In the genomic region with DNA sequence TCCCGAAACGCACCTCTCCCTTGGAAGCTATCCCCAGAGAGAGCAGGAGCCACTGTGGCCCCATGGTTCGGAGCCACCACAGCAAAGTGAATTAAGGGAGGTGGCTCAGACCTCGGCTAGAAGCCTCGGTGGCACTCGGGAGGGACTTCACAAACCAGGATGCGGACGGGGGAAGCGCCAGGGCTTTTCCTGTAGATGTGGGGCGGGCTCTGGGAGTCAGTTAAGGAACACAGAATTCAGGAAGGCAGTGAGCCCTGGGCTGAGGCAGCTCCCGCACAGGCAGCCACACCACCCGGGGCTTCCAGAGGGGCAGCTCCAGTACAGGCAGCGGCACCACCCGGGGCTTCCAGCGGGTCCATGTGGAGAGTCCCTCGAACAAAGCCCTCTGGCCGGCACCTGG, we compare ENCODE assay signal across 20 cellular contexts. TPM values are rescaled to one million over a fixed set of nuclear protein-coding genes. Genes with fewer than 3 reads are reported as not detected.
DNase-seq lines count a peak whose midpoint lies in the region; ATAC-seq, FAIRE-seq and TF ChIP-seq lines count a peak whose summit lies in the region.
"Had no signal": no experiment of that assay in that cellular context is flagged by ENCODE, and none has a peak within 500 bp of the region (broad histone marks: within the 10 kb centered on the region; RNA-seq: fewer than 3 reads in every experiment).

No MANE protein-coding gene starts in this region.

- TF ChIP-seq POLR2A in right lobe of liver (IDR thresholded peaks at IDR 0.05) (no peak), HepG2 (IDR thresholded peaks at IDR 0.05; ENCODE audit: insufficient read depth in 1 of 2, low read depth in 2 of 2, low read length in 2 of 2) (no peak)

- CTCF ChIA-PET in HepG2 (lab: Yijun Ruan, JAX; ENCODE audit: low intra/inter-chr PET ratio, low total read pairs) (no interaction called here), A673 (lab: Charles Lee) (no interaction called here)

- in situ Hi-C loops in HepG2 (cut with HindIII; ENCODE audit: extremely low pct_ligation_motif_present, low pct_unique_long_range_greater_than_20kb): loop anchor here (10.0 kb wide), 1 partner anchor 249 kb away; no protein-coding TSS in a partner anchor

- no peak overlapping the region for H3K27ac ChIP-seq in right lobe of liver
- no peak overlapping the region for H3K27ac ChIP-seq in HepG2 (ENCODE audit: extremely low read length, insufficient read depth, low read length)
- no peak overlapping the region for H3K27ac ChIP-seq in left lung
- no peak overlapping the region for H3K27ac ChIP-seq in aorta (ENCODE audit: low read depth in 1 of 2, low read length in 2 of 2)
- no peak overlapping the region for H3K27ac ChIP-seq in A673 (ENCODE audit: low read depth, low read length, poor library complexity, severe bottlenecking)
- H3K27ac ChIP-seq: 22Rv1 had no signal

- 29% methylated on average over 6 of the region's 17 CpGs for WGBS in right lobe of liver (ENCODE audit: insufficient coverage, low coverage, low lambda C conversion rate, missing lambda C conversion rate)
- WGBS in HepG2 (ENCODE audit: low lambda C conversion rate): 50% methylated on average over 4 of the region's 17 CpGs
- WGBS in aorta, 2 donors: 73 to 74% methylated on average over 17 of the region's 17 CpGs

- no peak for ATAC-seq in activated CD4-positive, CD25-positive, alpha-beta regulatory T cell treated with anti-CD3 and anti-CD28 coated beads, Interleukin-2, amount 50 U/mL, for 24 hours
- ATAC-seq in right lobe of liver (no peak), HepG2 (no peak), left lung (no peak), aorta (ENCODE audit: low FRiP score) (no peak), GM19395 (IDR thresholded peaks at IDR 0.05; ENCODE audit: unreplicated experiment) (no peak)
- ATAC-seq: CD8-positive, alpha-beta T cell had no signal

- no peaks in the 10 kb centered on the region for H3K36me3 ChIP-seq in right lobe of liver
- no peaks in the 10 kb centered on the region for H3K36me3 ChIP-seq in HepG2 (replicated peaks in 1 of 2; ENCODE audit: control insufficient read depth in 1 of 2, insufficient read depth in 2 of 2, low read length in 2 of 2)
- H3K36me3 ChIP-seq in left lung: no peaks in the 10 kb centered on the region
- no peaks in the 10 kb centered on the region for H3K36me3 ChIP-seq in aorta (ENCODE audit: control insufficient read depth in 1 of 2, insufficient read depth in 2 of 2, low read length in 1 of 2)
- no peaks in the 10 kb centered on the region for H3K36me3 ChIP-seq in A673 (ENCODE audit: insufficient read depth, low read length, poor library complexity, severe bottlenecking)

- no peak overlapping the region for H2AFZ ChIP-seq in HepG2 (ENCODE audit: low read length)

- no peaks in the 10 kb centered on the region for H3K27me3 ChIP-seq in right lobe of liver
- peaks cover 11 to 39% of the 10 kb centered on the region in 2 experiments for H3K27me3 ChIP-seq in HepG2 (ENCODE audit: control insufficient read depth in 1 of 2, insufficient read depth in 2 of 2, low read length in 2 of 2)
- peaks cover 0 to 41% of the 10 kb centered on the region in 2 donors for H3K27me3 ChIP-seq in left lung
- H3K27me3 ChIP-seq in aorta (ENCODE audit: control insufficient read depth in 1 of 2, insufficient read depth in 2 of 2, low read length in 1 of 2): no peaks in the 10 kb centered on the region
- no peaks in the 10 kb centered on the region for H3K27me3 ChIP-seq in A673 (replicated peaks; ENCODE audit: insufficient read depth, low read depth, low read length, poor library complexity)

- intact Hi-C loops in right lobe of liver (cut with DNase I): loop anchor here (5.0 to 10.0 kb wide), 2 partner anchors 249 to 257 kb away; no protein-coding TSS in a partner anchor
- intact Hi-C loops in HepG2 (cut with micrococcal nuclease; ENCODE audit: unreplicated experiment): no loop called here
- intact Hi-C loops in left lung (cut with DNase I): loop anchor here in 1 of 2 donors (10.0 kb wide), 1 partner anchor 259 kb away; no protein-coding TSS in a partner anchor
- intact Hi-C loops in aorta (cut with DNase I): loop anchor here in 1 of 2 donors (5.0 kb wide), 1 partner anchor 257 kb away; no protein-coding TSS in a partner anchor
- intact Hi-C loops in A673 (cut with micrococcal nuclease; ENCODE audit: unreplicated experiment): loop anchor here (5.0 kb wide), 1 partner anchor 257 kb away; no protein-coding TSS in a partner anchor

- no peak for TF ChIP-seq RAD21 in HepG2 (CRISPR knock-in tag; IDR thresholded peaks at IDR 0.05)

- TF ChIP-seq EP300 in HepG2 (IDR thresholded peaks at IDR 0.05; ENCODE audit: low read depth in 2 of 2, low read length in 2 of 2) (no peak), HepG2 (CRISPR knock-in tag; IDR thresholded peaks at IDR 0.05; ENCODE audit: borderline replicate concordance) (no peak)

- FAIRE-seq in HepG2 (lab: Jason Lieb, UNC): no peak
- FAIRE-seq: D721Med had no signal

- DNase-seq in activated CD4-positive, CD25-positive, alpha-beta regulatory T cell treated with anti-CD3 and anti-CD28 coated beads, Interleukin-2, amount 50 U/mL, for 72 hours: peak; percentile 28
- DNase-seq in right lobe of liver (peak in 2 of 3 donors; percentile 9 to 37), HepG2 (ENCODE audit: low spot score) (no peak), left lung (peak; percentile 10 to 63), aorta (peak; percentile 42 to 61), A673 (ENCODE audit: low spot score) (no peak)
- DNase-seq: CD8-positive, alpha-beta T cell; DMS79; H7; NCI-H1048; NCI-H1436 treated with DMSO at 0.1 percent for 48 hours; NCI-H2029 treated with DMSO at 0.1 percent for 48 hours; NCI-H2171 treated with DMSO at 0.1 percent for 48 hours; NCI-H446 treated with DMSO at 0.1 percent for 48 hours; NCI-H748 treated with DMSO at 0.1 percent for 48 hours; RPMI8226 had no signal

- H3K9me3 ChIP-seq in right lobe of liver (no peaks in the 10 kb centered on the region), HepG2 (ENCODE audit: low read length) (no peaks in the 10 kb centered on the region), left lung (no peaks in the 10 kb centered on the region), aorta (ENCODE audit: control insufficient read depth, low read length) (no peaks in the 10 kb centered on the region), A673 (ENCODE audit: low read depth, low read length, poor library complexity, severe bottlenecking) (no peaks in the 10 kb centered on the region)

- H3K4me1 ChIP-seq in right lobe of liver (no peaks in the 10 kb centered on the region), HepG2 (ENCODE audit: insufficient read depth, low read length) (no peaks in the 10 kb centered on the region), left lung (no peaks in the 10 kb centered on the region), aorta (ENCODE audit: control insufficient read depth in 1 of 2, insufficient read depth in 2 of 2, low read length in 2 of 2) (no peaks in the 10 kb centered on the region), A673 (ENCODE audit: insufficient read depth, low read length, poor library complexity, severe bottlenecking) (no peaks in the 10 kb centered on the region)

- no peak for TF ChIP-seq CTCF in right lobe of liver (IDR thresholded peaks at IDR 0.05)
- no peak for TF ChIP-seq CTCF in HepG2 (CRISPR knock-in tag; IDR thresholded peaks at IDR 0.05)
- no peak for TF ChIP-seq CTCF in left lung (IDR thresholded peaks at IDR 0.05)
- TF ChIP-seq CTCF in A673 (conservative IDR thresholded peaks at IDR 0.05; ENCODE audit: low read depth, low read length): no peak

- no TSS peak for BruUV-seq in HepG2 (replicated peaks; lab: Mats Ljungman, UMichigan)
- no TSS peak for BruUV-seq in A673 (replicated peaks; lab: Mats Ljungman, UMichigan)

- H3K4me2 ChIP-seq in HepG2 (ENCODE audit: low read depth, low read length): no peak overlapping the region

- H3K4me3 ChIP-seq in right lobe of liver: no peak overlapping the region
- H3K4me3 ChIP-seq in HepG2 (replicated peaks in 1 of 3; ENCODE audit: insufficient read depth in 1 of 3, low read depth in 2 of 3, low read length in 3 of 3): no peak overlapping the region
- H3K4me3 ChIP-seq in left lung: no peak overlapping the region
- H3K4me3 ChIP-seq in aorta (ENCODE audit: low read length in 2 of 2): no peak overlapping the region
- H3K4me3 ChIP-seq in A673 (ENCODE audit: low read depth, low read length, poor library complexity, severe bottlenecking): no peak overlapping the region

- peaks cover 2% of the 10 kb centered on the region; the same call in 1 of the 2 replicates for H4K20me1 ChIP-seq in HepG2 (ENCODE audit: insufficient read depth, low read length)

- POLR2A ChIA-PET in HepG2 (lab: Yijun Ruan, JAX) (no interaction called here), A673 (lab: Charles Lee; ENCODE audit: low non-redundant PET) (no interaction called here)

- no peak overlapping the region for H3K9ac ChIP-seq in HepG2 (ENCODE audit: insufficient read depth, low read depth, low read length)

- no peaks in the 10 kb centered on the region for H3K79me2 ChIP-seq in HepG2 (ENCODE audit: insufficient read depth, low read length)

RNA-seq across cellular contexts. Expression of gene DPYSL4, which starts 42.7 kb away (rescaled TPM):
- total RNA-seq in right lobe of liver (under 1 TPM in 3 of 6 experiments, not detected in 3; 0.24 to 0.31 (median 0.25) TPM), HepG2 (2016; rRNA removed; fragmentation: Illumina TruSeq; extraction: Trizol) (0.38 and 0.84 TPM in 2 replicates), left lung (1 to 10 TPM; 1.3 to 3.1 TPM), aorta (1 to 10 TPM in 1 of 2 donors, under 1 TPM in 1; 0.84 to 1.4 TPM), A673 (2021) (13.1 and 18.2 TPM in 2 replicates)
- total RNA-seq in HepG2 (2016; cell fraction: cytosol; rRNA removed; fragmentation: Illumina TruSeq; extraction: Trizol; ENCODE audit: low read depth): 0.30 and 0.53 TPM in 2 replicates
- total RNA-seq in HepG2 (2016; cell fraction: insoluble cytoplasmic fraction; rRNA removed; fragmentation: Illumina TruSeq; extraction: Trizol): 0.28 and 0.67 TPM in 2 replicates
- total RNA-seq in HepG2 (2016; cell fraction: membrane; rRNA removed; fragmentation: Illumina TruSeq; extraction: Trizol): 0.65 and 0.72 TPM in 2 replicates
- total RNA-seq in HepG2 (2016; cell fraction: nucleus; rRNA removed; fragmentation: Illumina TruSeq; extraction: Trizol): 0.25 and 0.85 TPM in 2 replicates
- polyA plus RNA-seq in HepG2 (2011; rRNA removed) (1.2 and 2.1 TPM in 2 replicates), aorta (under 1 TPM in 1 of 2 donors, not detected in 1; 0.95 TPM)
- 0.87 and 0.98 TPM in 2 replicates for polyA plus RNA-seq in HepG2 (2011; cell fraction: cytosol; rRNA removed)
- polyA plus RNA-seq in HepG2 (2011; cell fraction: nucleus; rRNA removed): 6.5 and 9.7 TPM in 2 replicates
- 0.76 and 1.7 TPM in 2 replicates for polyA plus RNA-seq in HepG2 (2012)
- polyA plus RNA-seq in HepG2 (2016; cell fraction: cytosol; fragmentation: Illumina TruSeq; extraction: Trizol; ENCODE audit: low read depth): 0.43 and 0.57 TPM in 2 replicates
- 0.42 and 0.70 TPM in 2 replicates for polyA plus RNA-seq in HepG2 (2016; cell fraction: insoluble cytoplasmic fraction; fragmentation: Illumina TruSeq; extraction: Trizol; ENCODE audit: low read depth)
- polyA plus RNA-seq in HepG2 (2016; cell fraction: membrane; fragmentation: Illumina TruSeq; extraction: Trizol; ENCODE audit: low read depth): 0.53 and 0.62 TPM in 2 replicates
- polyA plus RNA-seq in HepG2 (2016; cell fraction: nucleus; fragmentation: Illumina TruSeq; extraction: Trizol; ENCODE audit: insufficient read depth, low read depth): 1.1 and 1.7 TPM in 2 replicates
- 0.07 and 2.3 TPM in 2 replicates for polyA minus RNA-seq in HepG2 (2011; rRNA and poly(A)+ RNA removed; ENCODE audit: low replicate concordance)
- 1.1 and 1.6 TPM in 2 replicates for polyA minus RNA-seq in HepG2 (2011; cell fraction: cytosol; rRNA and poly(A)+ RNA removed)
- polyA minus RNA-seq in HepG2 (2011; cell fraction: nucleus; rRNA and poly(A)+ RNA removed): 1.2 TPM in 2 replicates

Comparison
In these comparisons a context has a peak if more than half of its experiments do, and no peak if none do; other contexts are left out.
1. DNase-seq: peak in activated CD4-positive, CD25-positive, alpha-beta regulatory T cell treated with anti-CD3 and anti-CD28 coated beads, Interleukin-2, amount 50 U/mL, for 72 hours (single experiment), right lobe of liver (2 of 3), left lung (2 of 2) and aorta (2 of 2); none in HepG2 (single experiment) and A673 (single experiment).